Comparison of ENCODE assay signal across 7 cellular contexts in genomic region chr11:20110908-20111669, GRCh38. TPM values are rescaled to one million over a fixed set of nuclear protein-coding genes. Genes with fewer than 3 reads are reported as not detected.
DNase-seq lines count a peak whose midpoint lies in the region; ATAC-seq, FAIRE-seq and TF ChIP-seq lines count a peak whose summit lies in the region.

No MANE protein-coding gene starts in this region.

- peak; percentile 45; the same call in 1 of the 2 replicates for TF ChIP-seq RAD21 in HepG2 (CRISPR knock-in tag; IDR thresholded peaks at IDR 0.05)

- TF ChIP-seq CTCF in GM12872 (IDR thresholded peaks at IDR 0.05; ENCODE audit: insufficient read depth, low read depth, low read length) (peak; percentile 99), MM.1S (IDR thresholded peaks at IDR 0.05; ENCODE audit: low read length) (peak; percentile 96), HepG2 (CRISPR knock-in tag; IDR thresholded peaks at IDR 0.05) (peak; percentile 95)

- H2AFZ ChIP-seq in MM.1S (ENCODE audit: low read length), result no peak overlapping the region
- H2AFZ ChIP-seq in HepG2 (ENCODE audit: low read length), result no peak overlapping the region

- no peaks in the 10 kb centered on the region for H3K9me2 ChIP-seq in MM.1S (replicated peaks; ENCODE audit: insufficient read depth, low read length)

- no peaks in the 10 kb centered on the region for H4K20me1 ChIP-seq in MM.1S (ENCODE audit: insufficient read depth, low read length)
- no peaks in the 10 kb centered on the region for H4K20me1 ChIP-seq in HepG2 (ENCODE audit: insufficient read depth, low read length)

- H3K4me2 ChIP-seq in MM.1S (ENCODE audit: low read depth, low read length), result no peak overlapping the region
- H3K4me2 ChIP-seq in HepG2 (ENCODE audit: low read depth, low read length), result no peak overlapping the region

- peak; percentile 89 for FAIRE-seq in HepG2 (lab: Jason Lieb, UNC)

- H3F3A ChIP-seq in MM.1S (ENCODE audit: insufficient read depth, low read length), result no peaks in the 10 kb centered on the region

- BruUV-seq in HepG2 (replicated peaks; lab: Mats Ljungman, UMichigan), result no TSS peak

- TF ChIP-seq EP300 in HepG2 (IDR thresholded peaks at IDR 0.05; ENCODE audit: low read depth in 2 of 2, low read length in 2 of 2) (no peak), HepG2 (CRISPR knock-in tag; IDR thresholded peaks at IDR 0.05; ENCODE audit: borderline replicate concordance) (no peak)

- DNase-seq in H4 (ENCODE audit: low spot score) (peak; percentile 71), MM.1S (peak; percentile 77), SK-N-DZ (ENCODE audit: low spot score) (peak; percentile 68), T47D (ENCODE audit: low read depth in 1 of 2, low spot score in 1 of 2) (peak; percentile 49 to 91), HepG2 (ENCODE audit: low spot score) (peak; percentile 70)
- DNase-seq in stimulated activated CD8-positive, alpha-beta memory T cell treated with anti-CD3 and anti-CD28 coated beads, Interleukin-2, amount 100 ng/mL, for 48 hours (ENCODE audit: low read depth in 2 of 2), result peak; percentile 10 to 18

- H3K9me3 ChIP-seq in MM.1S (replicated peaks; ENCODE audit: insufficient read depth, low read length) (no peaks in the 10 kb centered on the region), HepG2 (ENCODE audit: low read length) (no peaks in the 10 kb centered on the region)

- WGBS in HepG2 (ENCODE audit: low lambda C conversion rate), result 61% methylated on average over 4 of the region's 8 CpGs

- H3K4me1 ChIP-seq in MM.1S (ENCODE audit: low read length) (no peaks in the 10 kb centered on the region), HepG2 (ENCODE audit: insufficient read depth, low read length) (no peaks in the 10 kb centered on the region)

- intact Hi-C loops in HepG2 (cut with micrococcal nuclease; ENCODE audit: unreplicated experiment), result loop anchor here (1.0 to 5.0 kb wide), 4 partner anchors 74 to 206 kb away; no protein-coding TSS in a partner anchor

- H3K36me3 ChIP-seq in MM.1S (replicated peaks; ENCODE audit: insufficient read depth, low read length) (no peaks in the 10 kb centered on the region), HepG2 (replicated peaks in 1 of 2; ENCODE audit: control insufficient read depth in 1 of 2, insufficient read depth in 2 of 2, low read length in 2 of 2) (peaks cover 26 to 79% of the 10 kb centered on the region in 2 experiments)

- CTCF ChIA-PET in HepG2 (lab: Yijun Ruan, JAX; ENCODE audit: low intra/inter-chr PET ratio, low total read pairs), result interaction anchor here (0.9 to 3.5 kb wide), 4 partner anchors 160 to 206 kb away, joined by 3 to 30 read pairs (median 6); no protein-coding TSS in a partner anchor

- H3K27me3 ChIP-seq in MM.1S (replicated peaks; ENCODE audit: insufficient read depth, low read length) (no peaks in the 10 kb centered on the region), HepG2 (ENCODE audit: control insufficient read depth in 1 of 2, insufficient read depth in 2 of 2, low read length in 2 of 2) (no peaks in the 10 kb centered on the region)

- H3K79me2 ChIP-seq in MM.1S (ENCODE audit: low read length) (no peaks in the 10 kb centered on the region), HepG2 (ENCODE audit: insufficient read depth, low read length) (no peaks in the 10 kb centered on the region)

- ATAC-seq in HepG2, result peak; percentile 85

- POLR2A ChIA-PET in HepG2 (lab: Yijun Ruan, JAX), result no interaction called here

- H3K27ac ChIP-seq in MM.1S (ENCODE audit: low read length) (no peak overlapping the region), HepG2 (ENCODE audit: extremely low read length, insufficient read depth, low read length) (no peak overlapping the region)

- H3K9ac ChIP-seq in MM.1S (ENCODE audit: low read length) (no peak overlapping the region), HepG2 (ENCODE audit: insufficient read depth, low read depth, low read length) (no peak overlapping the region)

- no peak; a peak in 1 of 4 replicates for TF ChIP-seq POLR2A in HepG2 (IDR thresholded peaks at IDR 0.05; ENCODE audit: insufficient read depth in 1 of 2, low read depth in 2 of 2, low read length in 2 of 2)

- in situ Hi-C loops in T47D (cut with HindIII; ENCODE audit: low pct_unique_long_range_greater_than_20kb, low sequenced_read_pairs), result no loop called here
- in situ Hi-C loops in HepG2 (cut with HindIII; ENCODE audit: extremely low pct_ligation_motif_present, low pct_unique_long_range_greater_than_20kb), result loop anchor here (5.0 kb wide), 1 partner anchor 174 kb away; no protein-coding TSS in a partner anchor

- H3K4me3 ChIP-seq in MM.1S (ENCODE audit: low read length), result no peak overlapping the region
- no peak overlapping the region for H3K4me3 ChIP-seq in HepG2 (replicated peaks in 1 of 3; ENCODE audit: insufficient read depth in 1 of 3, low read depth in 2 of 3, low read length in 3 of 3)

TF ChIP-seq in HepG2, 621 proteins besides CTCF, POLR2A, EP300 and RAD21 (continues in another document):
- 0 out of 2 replicates have a peak, but pooled peaks have one; percentile 45 for TF ChIP-seq ZBTB38 (CRISPR knock-in tag; IDR thresholded peaks at IDR 0.05)
- no peak for TF ChIP-seq FOXA1 (IDR thresholded peaks at IDR 0.05)
- peak; percentile 25; the same call in 1 of the 2 replicates for TF ChIP-seq FOXA1 (CRISPR knock-in tag; IDR thresholded peaks at IDR 0.05)
- TF ChIP-seq ZNF124 (CRISPR knock-in tag; IDR thresholded peaks at IDR 0.05), result 0 out of 2 replicates have a peak, but pooled peaks have one; percentile 23
- 0 out of 2 replicates have a peak, but pooled peaks have one; percentile 12 for TF ChIP-seq RXRB (CRISPR knock-in tag; IDR thresholded peaks at IDR 0.05; ENCODE audit: borderline replicate concordance)
- TF ChIP-seq STAG1 (CRISPR knock-in tag; IDR thresholded peaks at IDR 0.05), result peak; percentile 93
- peak; percentile 60; the same call in 1 of the 2 replicates for TF ChIP-seq BHLHE40 (IDR thresholded peaks at IDR 0.05; ENCODE audit: low read length)
- no peak for TF ChIP-seq ZNF878 (CRISPR knock-in tag; IDR thresholded peaks at IDR 0.05)
- TF ChIP-seq ZEB1 (IDR thresholded peaks at IDR 0.05; ENCODE audit: insufficient replicate concordance, low read depth), result peak; percentile 61
- no peak for TF ChIP-seq CERS6 (CRISPR knock-in tag; IDR thresholded peaks at IDR 0.05)
- TF ChIP-seq SP1 (IDR thresholded peaks at IDR 0.05), result no peak
- peak; percentile 59; the same call in 1 of the 2 replicates for TF ChIP-seq SP1 (CRISPR knock-in tag; IDR thresholded peaks at IDR 0.05)
- peak; percentile 68 for TF ChIP-seq TEAD3 (CRISPR knock-in tag; optimal IDR thresholded peaks at IDR 0.05; ENCODE audit: borderline replicate concordance)
- TF ChIP-seq SMC3 (IDR thresholded peaks at IDR 0.05; ENCODE audit: low read length), result peak; percentile 81
- 0 out of 2 replicates have a peak, but pooled peaks have one; percentile 23 for TF ChIP-seq SALL1 (CRISPR knock-in tag; IDR thresholded peaks at IDR 0.05)
- TF ChIP-seq ELF3 (CRISPR knock-in tag; IDR thresholded peaks at IDR 0.05), result 0 out of 2 replicates have a peak, but pooled peaks have one; percentile 13
- TF ChIP-seq SOX6 (IDR thresholded peaks at IDR 0.05), result no peak
- 0 out of 2 replicates have a peak, but pooled peaks have one; percentile 30 for TF ChIP-seq SOX6 (CRISPR knock-in tag; IDR thresholded peaks at IDR 0.05)
- no peak for TF ChIP-seq SOX13 (IDR thresholded peaks at IDR 0.05)
- peak in 1 of 2 experiments; percentile 20; a peak in 1 of 4 replicates for TF ChIP-seq SOX13 (CRISPR knock-in tag; conservative IDR thresholded peaks at IDR 0.05 in 1 of 2, IDR thresholded peaks at IDR 0.05 in 1 of 2)
- peak; percentile 23; the same call in 1 of the 2 replicates for TF ChIP-seq SOX5 (CRISPR knock-in tag; IDR thresholded peaks at IDR 0.05; ENCODE audit: borderline replicate concordance)
- TF ChIP-seq FOSL2 (CRISPR knock-in tag; IDR thresholded peaks at IDR 0.05), result no peak
- TF ChIP-seq NFKB2 (CRISPR knock-in tag; IDR thresholded peaks at IDR 0.05; ENCODE audit: borderline replicate concordance), result no peak

RNA-seq across cellular contexts. Expression of gene DBX1, which starts 49.2 kb away (rescaled TPM):
- total RNA-seq in H4 (2014; rRNA removed; shearing (Covaris generic)), result not detected in 2 replicates
- polyA plus RNA-seq in SK-N-DZ (2014; cell fraction: cytosol; rRNA removed), result not detected in 2 replicates
- polyA plus RNA-seq in SK-N-DZ (2014; cell fraction: nucleus; rRNA removed), result not detected in 2 replicates
- not detected in 2 replicates for total RNA-seq in HepG2 (2016; rRNA removed; fragmentation: Illumina TruSeq; extraction: Trizol)
- not detected in 2 replicates for total RNA-seq in HepG2 (2016; cell fraction: cytosol; rRNA removed; fragmentation: Illumina TruSeq; extraction: Trizol; ENCODE audit: low read depth)
- total RNA-seq in HepG2 (2016; cell fraction: insoluble cytoplasmic fraction; rRNA removed; fragmentation: Illumina TruSeq; extraction: Trizol), result not detected in 2 replicates
- total RNA-seq in HepG2 (2016; cell fraction: membrane; rRNA removed; fragmentation: Illumina TruSeq; extraction: Trizol), result not detected in 2 replicates
- not detected in 2 replicates for total RNA-seq in HepG2 (2016; cell fraction: nucleus; rRNA removed; fragmentation: Illumina TruSeq; extraction: Trizol)
- not detected in 2 replicates for polyA plus RNA-seq in HepG2 (2011; rRNA removed)
- not detected in 2 replicates for polyA plus RNA-seq in HepG2 (2011; cell fraction: cytosol; rRNA removed)
- not detected in 2 replicates for polyA plus RNA-seq in HepG2 (2011; cell fraction: nucleus; rRNA removed)
- not detected in 2 replicates for polyA plus RNA-seq in HepG2 (2012)
- polyA plus RNA-seq in HepG2 (2016; cell fraction: cytosol; fragmentation: Illumina TruSeq; extraction: Trizol; ENCODE audit: low read depth), result not detected in 2 replicates
- not detected in 2 replicates for polyA plus RNA-seq in HepG2 (2016; cell fraction: insoluble cytoplasmic fraction; fragmentation: Illumina TruSeq; extraction: Trizol; ENCODE audit: low read depth)
- polyA plus RNA-seq in HepG2 (2016; cell fraction: membrane; fragmentation: Illumina TruSeq; extraction: Trizol; ENCODE audit: low read depth), result not detected in 2 replicates
- not detected in 2 replicates for polyA plus RNA-seq in HepG2 (2016; cell fraction: nucleus; fragmentation: Illumina TruSeq; extraction: Trizol; ENCODE audit: insufficient read depth, low read depth)
- not detected in 2 replicates for polyA minus RNA-seq in HepG2 (2011; rRNA and poly(A)+ RNA removed; ENCODE audit: low replicate concordance)
- not detected in 2 replicates for polyA minus RNA-seq in HepG2 (2011; cell fraction: cytosol; rRNA and poly(A)+ RNA removed)
- not detected in 2 replicates for polyA minus RNA-seq in HepG2 (2011; cell fraction: nucleus; rRNA and poly(A)+ RNA removed)

Comparison
In these comparisons a context has a peak if more than half of its experiments do, and no peak if none do; other contexts are left out.
1. DNase-seq: peak in every context shown above with its lines; median percentile 77 in MM.1S; 71 in H4; 70 in T47D; 70 in HepG2; 68 in SK-N-DZ; 14 in stimulated activated CD8-positive, alpha-beta memory T cell treated with anti-CD3 and anti-CD28 coated beads, Interleukin-2, amount 100 ng/mL, for 48 hours.